ENCODE assay signal across 21 cellular contexts in the genomic region with DNA sequence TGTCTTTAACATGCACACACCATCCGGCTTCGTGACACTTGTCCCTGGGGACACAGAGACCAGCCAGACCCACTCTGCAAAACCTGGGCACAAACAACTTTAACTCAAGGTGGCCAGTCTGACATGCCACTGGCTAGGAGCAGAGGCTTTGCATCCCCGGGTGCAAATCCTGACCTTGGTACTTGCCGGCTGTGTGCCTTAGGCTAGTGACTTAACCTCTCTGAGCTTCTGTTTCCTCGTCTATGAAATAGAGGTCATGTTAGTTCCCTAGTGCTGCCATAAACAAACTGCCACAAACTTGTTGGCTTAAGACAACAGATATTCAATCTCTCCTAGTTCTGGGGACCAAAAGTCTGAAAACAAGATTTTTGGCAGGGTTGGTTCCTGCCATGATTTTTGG.
A peak's percentile ranks its signal among the peaks of the same experiment; 100 is the strongest.
DNase-seq lines count a peak whose midpoint lies in the region; ATAC-seq, FAIRE-seq and TF ChIP-seq lines count a peak whose summit lies in the region.
"Had no signal": no experiment of that assay in that cellular context is flagged by ENCODE, and none has a peak within 500 bp of the region (broad histone marks: within the 10 kb centered on the region; RNA-seq: fewer than 3 reads in every experiment).

No MANE protein-coding gene starts in this region.

- H3K4me1 Mint-ChIP-seq in T-helper 2 cell treated with Interferon-gamma antibody and Interleukin-4, amounts not matched to agents 5 μg/mL and 100 μg/mL, for 36 hours (ENCODE audit: low read depth) = no peaks in the 10 kb centered on the region
- H3K4me1 Mint-ChIP-seq: activated CD4-positive, alpha-beta T cell treated with anti-CD3 and anti-CD28 coated beads, Interleukin-2, amount 10 ng/mL, durations not matched to agents 7 days and 5 days; activated CD8-positive, alpha-beta memory T cell treated with anti-CD3 and anti-CD28 coated beads, Interleukin-2, amount 10 ng/mL, durations not matched to agents 7 days and 5 days; B cell; central memory CD8-positive, alpha-beta T cell; nephron had no signal

- H3K9me3 ChIP-seq in right cardiac atrium (ENCODE audit: control insufficient read depth, low read length) = no peaks in the 10 kb centered on the region
- no peaks in the 10 kb centered on the region for H3K9me3 ChIP-seq in HepG2 (ENCODE audit: low read length)
- no peaks in the 10 kb centered on the region for H3K9me3 ChIP-seq in sigmoid colon
- H3K9me3 ChIP-seq in esophagus squamous epithelium = no peaks in the 10 kb centered on the region

- H3K9ac ChIP-seq in HepG2 (ENCODE audit: insufficient read depth, low read depth, low read length) = no peak overlapping the region
- H3K9ac ChIP-seq: parathyroid adenoma had no signal

- H2AFZ ChIP-seq in HepG2 (ENCODE audit: low read length) = no peak overlapping the region
- H2AFZ ChIP-seq: parathyroid adenoma had no signal

- TF ChIP-seq EP300 in HepG2 (IDR thresholded peaks at IDR 0.05; ENCODE audit: low read depth in 2 of 2, low read length in 2 of 2) = no peak
- no peak for TF ChIP-seq EP300 in HepG2 (CRISPR knock-in tag; IDR thresholded peaks at IDR 0.05; ENCODE audit: borderline replicate concordance)
- TF ChIP-seq EP300 in sigmoid colon (IDR thresholded peaks at IDR 0.05) = no peak

- H3K4me2 ChIP-seq in HepG2 (ENCODE audit: low read depth, low read length) = no peak overlapping the region

- POLR2A ChIA-PET in HepG2 (lab: Yijun Ruan, JAX) = interaction anchor here (0.7 kb wide), 1 partner anchor 66 kb away, joined by 4 read pairs; no protein-coding TSS in a partner anchor

- no peaks in the 10 kb centered on the region for H3K36me3 Mint-ChIP-seq in T-helper 2 cell treated with Interferon-gamma antibody and Interleukin-4, amounts not matched to agents 5 μg/mL and 100 μg/mL, for 36 hours (ENCODE audit: low read depth)
- H3K36me3 Mint-ChIP-seq: activated CD8-positive, alpha-beta memory T cell treated with anti-CD3 and anti-CD28 coated beads, Interleukin-2, amount 10 ng/mL, durations not matched to agents 7 days and 5 days had no signal

- intact Hi-C loops in right cardiac atrium (cut with DNase I) = loop anchor here in 1 of 4 donors (5.0 kb wide), 1 partner anchor 54 kb away; no protein-coding TSS in a partner anchor
- intact Hi-C loops in left ventricle myocardium superior (cut with micrococcal nuclease) = no loop called here
- intact Hi-C loops in HepG2 (cut with micrococcal nuclease; ENCODE audit: unreplicated experiment) = no loop called here
- intact Hi-C loops in sigmoid colon (cut with DNase I) = no loop called here
- intact Hi-C loops in esophagus squamous epithelium (cut with DNase I) = no loop called here

- TF ChIP-seq RAD21 in HepG2 (CRISPR knock-in tag; IDR thresholded peaks at IDR 0.05) = no peak

- no peaks in the 10 kb centered on the region for H3K9me3 Mint-ChIP-seq in T-helper 2 cell treated with Interferon-gamma antibody and Interleukin-4, amounts not matched to agents 5 μg/mL and 100 μg/mL, for 36 hours
- H3K9me3 Mint-ChIP-seq: activated CD4-positive, alpha-beta T cell treated with anti-CD3 and anti-CD28 coated beads, Interleukin-2, amount 10 ng/mL, durations not matched to agents 7 days and 5 days; central memory CD8-positive, alpha-beta T cell; nephron had no signal

- peaks cover 5% of the 10 kb centered on the region for H3K4me1 ChIP-seq in right cardiac atrium (ENCODE audit: control insufficient read depth, insufficient read depth, low read length)
- peaks cover 33% of the 10 kb centered on the region for H3K4me1 ChIP-seq in HepG2 (ENCODE audit: insufficient read depth, low read length)
- H3K4me1 ChIP-seq in sigmoid colon = peaks cover 0 to 34% (median 21%) of the 10 kb centered on the region in 4 donors
- H3K4me1 ChIP-seq in esophagus squamous epithelium = peaks cover 0 to 24% (median 0%) of the 10 kb centered on the region in 3 donors
- H3K4me1 ChIP-seq: parathyroid adenoma had no signal

- H4K20me1 ChIP-seq in HepG2 (ENCODE audit: insufficient read depth, low read length) = no peaks in the 10 kb centered on the region

- FAIRE-seq in HepG2 (lab: Jason Lieb, UNC) = no peak

- CTCF ChIA-PET in HepG2 (lab: Yijun Ruan, JAX; ENCODE audit: low intra/inter-chr PET ratio, low total read pairs) = no interaction called here

- H3K27ac ChIP-seq in right cardiac atrium (ENCODE audit: low read length) (peak overlapping the region; percentile 65), HepG2 (ENCODE audit: extremely low read length, insufficient read depth, low read length) (no peak overlapping the region), sigmoid colon (peak overlapping the region; percentile 41 to 61 (median 50)), esophagus squamous epithelium (peak overlapping the region in 2 of 4 donors; percentile 1 to 41)
- H3K27ac ChIP-seq: parathyroid adenoma, WERI-Rb-1 had no signal

- TF ChIP-seq CTCF in HepG2 (CRISPR knock-in tag; IDR thresholded peaks at IDR 0.05) = no peak
- TF ChIP-seq CTCF in sigmoid colon (IDR thresholded peaks at IDR 0.05) = no peak
- no peak for TF ChIP-seq CTCF in esophagus squamous epithelium (IDR thresholded peaks at IDR 0.05)

- H3K4me3 ChIP-seq in right cardiac atrium (ENCODE audit: low read length) (no peak overlapping the region), HepG2 (replicated peaks in 1 of 3; ENCODE audit: insufficient read depth in 1 of 3, low read depth in 2 of 3, low read length in 3 of 3) (no peak overlapping the region), sigmoid colon (no peak overlapping the region), esophagus squamous epithelium (no peak overlapping the region)

- no peak overlapping the region for H3K4me3 Mint-ChIP-seq in T-helper 2 cell treated with Interferon-gamma antibody and Interleukin-4, amounts not matched to agents 5 μg/mL and 100 μg/mL, for 36 hours
- H3K4me3 Mint-ChIP-seq: activated CD4-positive, alpha-beta T cell treated with anti-CD3 and anti-CD28 coated beads, Interleukin-2, amount 10 ng/mL, durations not matched to agents 7 days and 5 days; activated CD8-positive, alpha-beta memory T cell treated with anti-CD3 and anti-CD28 coated beads, Interleukin-2, amount 10 ng/mL, durations not matched to agents 7 days and 5 days; B cell; central memory CD8-positive, alpha-beta T cell; nephron had no signal

- BruUV-seq in HepG2 (replicated peaks; lab: Mats Ljungman, UMichigan) = no TSS peak

- H3K79me2 ChIP-seq in HepG2 (ENCODE audit: insufficient read depth, low read length) = no peaks in the 10 kb centered on the region
- H3K79me2 ChIP-seq: parathyroid adenoma had no signal

- H3K36me3 ChIP-seq in HepG2 (replicated peaks in 1 of 2; ENCODE audit: control insufficient read depth in 1 of 2, insufficient read depth in 2 of 2, low read length in 2 of 2) (no peaks in the 10 kb centered on the region), sigmoid colon (no peaks in the 10 kb centered on the region), esophagus squamous epithelium (no peaks in the 10 kb centered on the region)
- H3K36me3 ChIP-seq: WERI-Rb-1 had no signal

- ATAC-seq in right cardiac atrium = no peak
- no peak for ATAC-seq in left ventricle myocardium superior
- no peak for ATAC-seq in HepG2
- ATAC-seq: activated CD8-positive, alpha-beta memory T cell treated with anti-CD3 and anti-CD28 coated beads, Interleukin-2, amount 10 ng/mL, durations not matched to agents 7 days and 5 days; stimulated activated naive CD8-positive, alpha-beta T cell treated with anti-CD3 and anti-CD28 coated beads, Interleukin-15, Interleukin-2, amounts not matched to agents 100 U/mL and 50 U/mL, for 24 hours had no signal

- H3K27me3 Mint-ChIP-seq in T-helper 2 cell treated with Interferon-gamma antibody and Interleukin-4, amounts not matched to agents 5 μg/mL and 100 μg/mL, for 36 hours (ENCODE audit: low read depth) = peaks cover 42% of the 10 kb centered on the region

- no peak overlapping the region for H3K27ac Mint-ChIP-seq in T-helper 2 cell treated with Interferon-gamma antibody and Interleukin-4, amounts not matched to agents 5 μg/mL and 100 μg/mL, for 36 hours
- H3K27ac Mint-ChIP-seq: activated CD4-positive, alpha-beta T cell treated with anti-CD3 and anti-CD28 coated beads, Interleukin-2, amount 10 ng/mL, durations not matched to agents 7 days and 5 days; activated CD8-positive, alpha-beta memory T cell treated with anti-CD3 and anti-CD28 coated beads, Interleukin-2, amount 10 ng/mL, durations not matched to agents 7 days and 5 days; B cell; nephron had no signal

- H3K27me3 ChIP-seq in right cardiac atrium (ENCODE audit: control insufficient read depth, insufficient read depth) = no peaks in the 10 kb centered on the region
- peaks cover 0 to 15% of the 10 kb centered on the region in 2 experiments; a peak in 1 of 5 replicates for H3K27me3 ChIP-seq in HepG2 (ENCODE audit: control insufficient read depth in 1 of 2, insufficient read depth in 2 of 2, low read length in 2 of 2)
- H3K27me3 ChIP-seq in sigmoid colon = no peaks in the 10 kb centered on the region
- H3K27me3 ChIP-seq in esophagus squamous epithelium = peaks cover 0 to 73% (median 0%) of the 10 kb centered on the region in 4 donors

- 70% methylated on average over 5 of the region's 5 CpGs for WGBS in right cardiac atrium
- WGBS in HepG2 (ENCODE audit: low lambda C conversion rate) = 0% methylated on average over 1 of the region's 5 CpGs
- 65 to 83% methylated on average over 5 of the region's 5 CpGs for WGBS in sigmoid colon, 2 donors
- WGBS in esophagus squamous epithelium, 2 donors = 40 to 70% methylated on average over 1 to 4 of the region's 5 CpGs

- in situ Hi-C loops in HepG2 (cut with HindIII; ENCODE audit: extremely low pct_ligation_motif_present, low pct_unique_long_range_greater_than_20kb) = no loop called here

- TF ChIP-seq POLR2A in HepG2 (IDR thresholded peaks at IDR 0.05; ENCODE audit: insufficient read depth in 1 of 2, low read depth in 2 of 2, low read length in 2 of 2) = no peak
- no peak for TF ChIP-seq POLR2A in sigmoid colon (IDR thresholded peaks at IDR 0.05)
- no peak for TF ChIP-seq POLR2A in esophagus squamous epithelium (IDR thresholded peaks at IDR 0.05)

- DNase-seq in right cardiac atrium (no peak), left ventricle myocardium superior (no peak), HepG2 (ENCODE audit: low spot score) (no peak), sigmoid colon (no peak), T-helper 1 cell (no peak), NCI-H1105 (lab: John Stamatoyannopoulos, UW) (no peak), esophagus squamous epithelium (lab: John Stamatoyannopoulos, UW) (no peak)
- DNase-seq in T-helper 2 cell treated with Interferon-gamma antibody and Interleukin-4, amounts not matched to agents 5 μg/mL and 100 μg/mL, for 36 hours (ENCODE audit: low spot score) = no peak
- DNase-seq: activated CD4-positive, alpha-beta T cell treated with anti-CD3 and anti-CD28 coated beads, Interleukin-2, amount 10 ng/mL, durations not matched to agents 7 days and 5 days; activated CD8-positive, alpha-beta memory T cell treated with anti-CD3 and anti-CD28 coated beads, Interleukin-2, amount 10 ng/mL, durations not matched to agents 7 days and 5 days; activated naive CD4-positive, alpha-beta T cell treated with anti-CD3 and anti-CD28 coated beads, Interleukin-2, amount 50 U/mL, for 16 hours; GDM1; NCI-H1092 treated with DMSO at 0.1 percent for 48 hours; NCI-H1930; NCI-H2227 treated with DMSO at 0.1 percent for 48 hours; WERI-Rb-1 had no signal

TF ChIP-seq in HepG2, 621 proteins besides CTCF, POLR2A, EP300 and RAD21 (continues in another document):
- TF ChIP-seq YY1 (IDR thresholded peaks at IDR 0.05; ENCODE audit: insufficient read depth, insufficient replicate concordance, low read depth, low read length) (no peak), SRSF4 (IDR thresholded peaks at IDR 0.05; ENCODE audit: low read depth, low read length, poor library complexity, severe bottlenecking) (no peak)
